2 cellular contexts compared by ENCODE assay signal in the genomic region with DNA sequence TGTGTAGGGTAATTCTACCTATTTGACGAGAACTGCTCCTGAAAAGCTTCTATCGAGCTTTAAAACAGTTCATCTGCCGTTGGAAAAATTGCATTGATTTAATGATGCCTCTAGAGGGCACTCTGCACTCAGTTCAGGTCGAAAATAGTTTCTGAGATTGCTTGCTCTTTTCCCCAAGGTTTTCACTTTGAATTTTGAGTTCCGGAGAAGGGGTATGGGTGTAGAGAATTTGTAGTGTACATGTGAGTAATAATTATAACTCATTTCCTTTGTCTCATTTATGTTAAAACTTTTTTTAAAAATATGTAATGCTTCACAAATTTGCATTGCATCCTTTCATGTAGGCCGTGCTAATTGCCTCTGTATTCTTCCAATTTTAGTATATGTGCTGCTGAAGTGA.
TF ChIP-seq lines count a peak whose summit lies in the region.

No MANE protein-coding gene starts in this region.

TF ChIP-seq in HCT116, 20 proteins besides CTCF, POLR2A, EP300 and RAD21 (continued from another document):
- TF ChIP-seq, protein P1, sequence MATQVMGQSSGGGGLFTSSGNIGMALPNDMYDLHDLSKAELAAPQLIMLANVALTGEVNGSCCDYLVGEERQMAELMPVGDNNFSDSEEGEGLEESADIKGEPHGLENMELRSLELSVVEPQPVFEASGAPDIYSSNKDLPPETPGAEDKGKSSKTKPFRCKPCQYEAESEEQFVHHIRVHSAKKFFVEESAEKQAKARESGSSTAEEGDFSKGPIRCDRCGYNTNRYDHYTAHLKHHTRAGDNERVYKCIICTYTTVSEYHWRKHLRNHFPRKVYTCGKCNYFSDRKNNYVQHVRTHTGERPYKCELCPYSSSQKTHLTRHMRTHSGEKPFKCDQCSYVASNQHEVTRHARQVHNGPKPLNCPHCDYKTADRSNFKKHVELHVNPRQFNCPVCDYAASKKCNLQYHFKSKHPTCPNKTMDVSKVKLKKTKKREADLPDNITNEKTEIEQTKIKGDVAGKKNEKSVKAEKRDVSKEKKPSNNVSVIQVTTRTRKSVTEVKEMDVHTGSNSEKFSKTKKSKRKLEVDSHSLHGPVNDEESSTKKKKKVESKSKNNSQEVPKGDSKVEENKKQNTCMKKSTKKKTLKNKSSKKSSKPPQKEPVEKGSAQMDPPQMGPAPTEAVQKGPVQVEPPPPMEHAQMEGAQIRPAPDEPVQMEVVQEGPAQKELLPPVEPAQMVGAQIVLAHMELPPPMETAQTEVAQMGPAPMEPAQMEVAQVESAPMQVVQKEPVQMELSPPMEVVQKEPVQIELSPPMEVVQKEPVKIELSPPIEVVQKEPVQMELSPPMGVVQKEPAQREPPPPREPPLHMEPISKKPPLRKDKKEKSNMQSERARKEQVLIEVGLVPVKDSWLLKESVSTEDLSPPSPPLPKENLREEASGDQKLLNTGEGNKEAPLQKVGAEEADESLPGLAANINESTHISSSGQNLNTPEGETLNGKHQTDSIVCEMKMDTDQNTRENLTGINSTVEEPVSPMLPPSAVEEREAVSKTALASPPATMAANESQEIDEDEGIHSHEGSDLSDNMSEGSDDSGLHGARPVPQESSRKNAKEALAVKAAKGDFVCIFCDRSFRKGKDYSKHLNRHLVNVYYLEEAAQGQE (IDR thresholded peaks at IDR 0.05; ENCODE audit: low read depth): no peak
- TF ChIP-seq FOSL1 (IDR thresholded peaks at IDR 0.05; ENCODE audit: low read depth) (no peak), EZH2 (IDR thresholded peaks at IDR 0.05) (no peak), ZNF274 (IDR thresholded peaks at IDR 0.05; ENCODE audit: low read depth, low read length) (no peak), SRF (IDR thresholded peaks at IDR 0.05; ENCODE audit: low read depth) (no peak), CBX3 (IDR thresholded peaks at IDR 0.05; ENCODE audit: low read depth) (no peak), ZFX (IDR thresholded peaks at IDR 0.05) (no peak), POLR2AphosphoS5 (IDR thresholded peaks at IDR 0.05; ENCODE audit: low read depth, low read length) (no peak), JUND (IDR thresholded peaks at IDR 0.05) (no peak), ELF1 (IDR thresholded peaks at IDR 0.05; ENCODE audit: borderline replicate concordance, low read depth) (no peak), CEBPB (IDR thresholded peaks at IDR 0.05; ENCODE audit: low read depth) (no peak), SIN3A (IDR thresholded peaks at IDR 0.05; ENCODE audit: low read depth) (no peak)
- TF ChIP-seq, protein P2, sequence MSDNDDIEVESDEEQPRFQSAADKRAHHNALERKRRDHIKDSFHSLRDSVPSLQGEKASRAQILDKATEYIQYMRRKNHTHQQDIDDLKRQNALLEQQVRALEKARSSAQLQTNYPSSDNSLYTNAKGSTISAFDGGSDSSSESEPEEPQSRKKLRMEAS (IDR thresholded peaks at IDR 0.05): no peak

TF ChIP-seq in liver, 16 proteins besides CTCF, POLR2A, EP300 and RAD21 (continued from another document):
- TF ChIP-seq SP1 (IDR thresholded peaks at IDR 0.05) (no peak), NR2F2 (IDR thresholded peaks at IDR 0.05) (no peak), TAF1 (conservative IDR thresholded peaks at IDR 0.05) (no peak), RXRA (IDR thresholded peaks at IDR 0.05) (no peak), YY1 (IDR thresholded peaks at IDR 0.05) (no peak), HNF4G (IDR thresholded peaks at IDR 0.05) (no peak)
- TF ChIP-seq, protein P1 (IDR thresholded peaks at IDR 0.05): no peak
